38 cellular contexts compared by ENCODE assay signal in genomic region chrX:80708781-80709180, GRCh38.
"Had no signal": no experiment of that assay in that cellular context is flagged by ENCODE, and none has a peak within 500 bp of the region (broad histone marks: within the 10 kb centered on the region; RNA-seq: fewer than 3 reads in every experiment).

No MANE protein-coding gene starts in this region.

- H3K27ac ChIP-seq: adrenal gland, ascending aorta, body of pancreas, brain microvascular endothelial cell, breast epithelium, cardiac muscle cell had no signal

- H3K4me3 Mint-ChIP-seq: activated naive CD4-positive, alpha-beta T cell treated with anti-CD3 and anti-CD28 coated beads for 36 hours; activated naive CD4-positive, alpha-beta T cell treated with anti-CD3 and anti-CD28 coated beads, Interleukin-2, amount 10 ng/mL, durations not matched to agents 7 days and 5 days; activated naive CD4-positive, alpha-beta T cell treated with anti-CD3 and anti-CD28 coated beads, Interleukin-2, amount 50 U/mL, for 24 hours; activated naive CD8-positive, alpha-beta T cell; activated naive CD8-positive, alpha-beta T cell treated with anti-CD3 and anti-CD28 coated beads for 36 hours; activated naive CD8-positive, alpha-beta T cell treated with anti-CD3 and anti-CD28 coated beads, Interleukin-2, amount 10 ng/mL, durations not matched to agents 7 days and 5 days; activated naive CD8-positive, alpha-beta T cell treated with anti-CD3 and anti-CD28 coated beads, Interleukin-2, amount 50 U/mL, for 24 hours; activated T-cell treated with anti-CD3 and anti-CD28 coated beads, Interleukin-2, amount 50 U/mL, for 24 hours; activated T-cell treated with anti-CD3 and anti-CD28 coated beads, Interleukin-2, amount 50 U/mL, for 4 hours; activated T-cell treated with anti-CD3 and anti-CD28 coated beads, Interleukin-2, amount 50 U/mL, for 72 hours; activated T-helper 1 cell treated with anti-CD3 and anti-CD28 coated beads, Interleukin-12 subunit alpha, Interleukin-12 subunit beta, Interleukin-2, Interleukin-4 antibody, amounts not matched to agents 30 ng/mL and 10 ng/mL and 1 ng/mL, durations not matched to agents 14 hours and 24 hours and 36 hours; activated T-helper 17 cell treated with anti-CD3 and anti-CD28 coated beads, Interleukin-2, amount 50 U/mL, for 72 hours; brain; central memory CD8-positive, alpha-beta T cell had no signal

- H3K27me3 ChIP-seq: adrenal gland, ascending aorta, body of pancreas, brain microvascular endothelial cell, cardiac muscle cell had no signal

- H3K36me3 ChIP-seq: adrenal gland, ascending aorta, brain microvascular endothelial cell, breast epithelium had no signal

- H3K4me1 Mint-ChIP-seq: activated naive CD4-positive, alpha-beta T cell treated with anti-CD3 and anti-CD28 coated beads, Interleukin-2, amount 10 ng/mL, durations not matched to agents 7 days and 5 days; activated naive CD4-positive, alpha-beta T cell treated with anti-CD3 and anti-CD28 coated beads, Interleukin-2, amount 50 U/mL, for 24 hours; activated naive CD8-positive, alpha-beta T cell treated with anti-CD3 and anti-CD28 coated beads for 36 hours; activated naive CD8-positive, alpha-beta T cell treated with anti-CD3 and anti-CD28 coated beads, Interleukin-2, amount 10 ng/mL, durations not matched to agents 7 days and 5 days; activated naive CD8-positive, alpha-beta T cell treated with anti-CD3 and anti-CD28 coated beads, Interleukin-2, amount 50 U/mL, for 24 hours; activated T-helper 17 cell treated with anti-CD3 and anti-CD28 coated beads, Interleukin-2, amount 50 U/mL, for 72 hours; brain; central memory CD8-positive, alpha-beta T cell had no signal

- DNase-seq: activated effector memory CD4-positive, alpha-beta T cell treated with anti-CD3 and anti-CD28 coated beads, Interleukin-2, amount 50 U/mL, for 16 hours; activated effector memory CD4-positive, alpha-beta T cell treated with Interleukin-2 at 50 U/mL for 16 hours; activated gamma-delta T cell; activated gamma-delta T cell treated with Interleukin-2 at 50 U/mL for 16 hours; activated naive CD4-positive, alpha-beta T cell; activated naive CD4-positive, alpha-beta T cell treated with anti-CD3 and anti-CD28 coated beads for 36 hours; activated naive CD4-positive, alpha-beta T cell treated with anti-CD3 and anti-CD28 coated beads, Interleukin-2, amount 10 ng/mL, durations not matched to agents 7 days and 5 days; activated naive CD4-positive, alpha-beta T cell treated with anti-CD3 and anti-CD28 coated beads, Interleukin-2, amount 50 U/mL, for 16 hours; activated naive CD4-positive, alpha-beta T cell treated with Interleukin-2 at 50 U/mL for 16 hours; activated naive CD8-positive, alpha-beta T cell treated with anti-CD3 and anti-CD28 coated beads for 36 hours; activated naive CD8-positive, alpha-beta T cell treated with anti-CD3 and anti-CD28 coated beads, Interleukin-2, amount 10 ng/mL, durations not matched to agents 7 days and 5 days; activated naive CD8-positive, alpha-beta T cell treated with anti-CD3 and anti-CD28 coated beads, Interleukin-2, amount 50 U/mL, for 24 hours; activated T-cell treated with anti-CD3 and anti-CD28 coated beads, Interleukin-2, amount 50 U/mL, for 24 hours; activated T-cell treated with anti-CD3 and anti-CD28 coated beads, Interleukin-2, amount 50 U/mL, for 4 hours; activated T-cell treated with anti-CD3 and anti-CD28 coated beads, Interleukin-2, amount 50 U/mL, for 48 hours; activated T-cell treated with anti-CD3 and anti-CD28 coated beads, Interleukin-2, amount 50 U/mL, for 72 hours; adrenal gland; amniotic stem cell; amygdala; anterior cingulate cortex; aorta; body of pancreas; brain microvascular endothelial cell; caudate nucleus; central memory CD4-positive, alpha-beta T cell; cerebellar nuclear complex had no signal

- H3K9me3 ChIP-seq: adrenal gland, ascending aorta, body of pancreas, breast epithelium had no signal

- H3K4me1 ChIP-seq: adrenal gland, ascending aorta, body of pancreas, breast epithelium had no signal

- FAIRE-seq: bronchial epithelial cell had no signal

- H3K27ac Mint-ChIP-seq: activated naive CD4-positive, alpha-beta T cell treated with anti-CD3 and anti-CD28 coated beads for 36 hours; activated naive CD4-positive, alpha-beta T cell treated with anti-CD3 and anti-CD28 coated beads, Interleukin-2, amount 10 ng/mL, durations not matched to agents 7 days and 5 days; activated naive CD4-positive, alpha-beta T cell treated with anti-CD3 and anti-CD28 coated beads, Interleukin-2, amount 50 U/mL, for 24 hours; activated naive CD4-positive, alpha-beta T cell treated with anti-CD3 and anti-CD28 coated beads, Interleukin-2, amount 50 U/mL, for 72 hours; activated naive CD8-positive, alpha-beta T cell; activated naive CD8-positive, alpha-beta T cell treated with anti-CD3 and anti-CD28 coated beads for 36 hours; activated naive CD8-positive, alpha-beta T cell treated with anti-CD3 and anti-CD28 coated beads, Interleukin-2, amount 10 ng/mL, durations not matched to agents 7 days and 5 days; activated naive CD8-positive, alpha-beta T cell treated with anti-CD3 and anti-CD28 coated beads, Interleukin-2, amount 50 U/mL, for 24 hours; activated T-cell treated with anti-CD3 and anti-CD28 coated beads, Interleukin-2, amount 50 U/mL, for 24 hours; activated T-cell treated with anti-CD3 and anti-CD28 coated beads, Interleukin-2, amount 50 U/mL, for 72 hours; activated T-helper 1 cell treated with anti-CD3 and anti-CD28 coated beads, Interleukin-12 subunit alpha, Interleukin-12 subunit beta, Interleukin-2, Interleukin-4 antibody, amounts not matched to agents 30 ng/mL and 10 ng/mL and 1 ng/mL, durations not matched to agents 14 hours and 24 hours and 36 hours; activated T-helper 17 cell treated with anti-CD3 and anti-CD28 coated beads, Interleukin-2, amount 50 U/mL, for 72 hours; activated T-helper 2 cell treated with anti-CD3 and anti-CD28 coated beads, Interferon-gamma antibody, Interleukin-2, Interleukin-4, amounts not matched to agents 10 μg/mL and 5 μg/mL and 100 μg/mL, durations not matched to agents 14 hours and 24 hours and 36 hours; brain had no signal

- H3K9me3 Mint-ChIP-seq: activated naive CD4-positive, alpha-beta T cell treated with anti-CD3 and anti-CD28 coated beads for 36 hours; activated naive CD4-positive, alpha-beta T cell treated with anti-CD3 and anti-CD28 coated beads, Interleukin-2, amount 10 ng/mL, durations not matched to agents 7 days and 5 days; activated naive CD4-positive, alpha-beta T cell treated with anti-CD3 and anti-CD28 coated beads, Interleukin-2, amount 50 U/mL, for 24 hours; activated naive CD4-positive, alpha-beta T cell treated with anti-CD3 and anti-CD28 coated beads, Interleukin-2, amount 50 U/mL, for 72 hours; activated naive CD8-positive, alpha-beta T cell treated with anti-CD3 and anti-CD28 coated beads for 36 hours; activated naive CD8-positive, alpha-beta T cell treated with anti-CD3 and anti-CD28 coated beads, Interleukin-2, amount 10 ng/mL, durations not matched to agents 7 days and 5 days; activated T-cell treated with anti-CD3 and anti-CD28 coated beads, Interleukin-2, amount 50 U/mL, for 24 hours; activated T-cell treated with anti-CD3 and anti-CD28 coated beads, Interleukin-2, amount 50 U/mL, for 4 hours; activated T-cell treated with anti-CD3 and anti-CD28 coated beads, Interleukin-2, amount 50 U/mL, for 72 hours; activated T-helper 1 cell treated with anti-CD3 and anti-CD28 coated beads, Interleukin-12 subunit alpha, Interleukin-12 subunit beta, Interleukin-2, Interleukin-4 antibody, amounts not matched to agents 30 ng/mL and 10 ng/mL and 1 ng/mL, durations not matched to agents 14 hours and 24 hours and 36 hours; activated T-helper 17 cell treated with anti-CD3 and anti-CD28 coated beads, Interleukin-2, amount 50 U/mL, for 72 hours; activated T-helper 2 cell treated with anti-CD3 and anti-CD28 coated beads, Interferon-gamma antibody, Interleukin-2, Interleukin-4, amounts not matched to agents 10 μg/mL and 5 μg/mL and 100 μg/mL, durations not matched to agents 14 hours and 24 hours and 36 hours; central memory CD8-positive, alpha-beta T cell had no signal

- H3K27me3 Mint-ChIP-seq: activated naive CD4-positive, alpha-beta T cell treated with anti-CD3 and anti-CD28 coated beads, Interleukin-2, amount 10 ng/mL, durations not matched to agents 7 days and 5 days; activated naive CD4-positive, alpha-beta T cell treated with anti-CD3 and anti-CD28 coated beads, Interleukin-2, amount 50 U/mL, for 24 hours; activated naive CD8-positive, alpha-beta T cell; activated naive CD8-positive, alpha-beta T cell treated with anti-CD3 and anti-CD28 coated beads for 36 hours; activated naive CD8-positive, alpha-beta T cell treated with anti-CD3 and anti-CD28 coated beads, Interleukin-2, amount 10 ng/mL, durations not matched to agents 7 days and 5 days; activated naive CD8-positive, alpha-beta T cell treated with anti-CD3 and anti-CD28 coated beads, Interleukin-2, amount 50 U/mL, for 24 hours; activated T-cell treated with anti-CD3 and anti-CD28 coated beads, Interleukin-2, amount 50 U/mL, for 24 hours; activated T-helper 17 cell treated with anti-CD3 and anti-CD28 coated beads, Interleukin-2, amount 50 U/mL, for 72 hours; brain; central memory CD8-positive, alpha-beta T cell had no signal

- H3K4me3 ChIP-seq: adrenal gland, ascending aorta, body of pancreas, breast epithelium, cardiac muscle cell had no signal
